Comparison of ENCODE assay signal across 20 cellular contexts in genomic region chr5:71960196-71960595, GRCh38.
"Had no signal": no experiment of that assay in that cellular context is flagged by ENCODE, and none has a peak within 500 bp of the region (broad histone marks: within the 10 kb centered on the region; RNA-seq: fewer than 3 reads in every experiment).

No MANE protein-coding gene starts in this region.

- H3K4me1 Mint-ChIP-seq: activated B cell treated with CpG ODN at 0.5 μM for 24 hours; activated naive CD8-positive, alpha-beta T cell treated with anti-CD3 and anti-CD28 coated beads, Interleukin-2, amount 10 ng/mL, durations not matched to agents 7 days and 5 days; central memory CD8-positive, alpha-beta T cell had no signal

- ATAC-seq: activated CD8-positive, alpha-beta T cell treated with anti-CD3 and anti-CD28 coated beads for 36 hours; activated T-cell treated with anti-CD3 and anti-CD28 coated beads, Interleukin-2, amount 50 U/mL, for 72 hours; body of pancreas had no signal

- DNase-seq: activated B cell treated with CpG ODN at 0.5 μM for 24 hours; activated CD4-positive, alpha-beta T cell treated with anti-CD3 and anti-CD28 coated beads, Interleukin-2, amount 50 U/mL, for 1 hour; activated CD8-positive, alpha-beta memory T cell treated with anti-CD3 and anti-CD28 coated beads, Interleukin-2, amount 50 U/mL, for 4 hours; activated CD8-positive, alpha-beta T cell treated with anti-CD3 and anti-CD28 coated beads for 36 hours; activated naive CD4-positive, alpha-beta T cell treated with anti-CD3 and anti-CD28 coated beads, Interleukin-2, amount 50 U/mL, for 16 hours; activated naive CD8-positive, alpha-beta T cell treated with anti-CD3 and anti-CD28 coated beads, Interleukin-2, amount 10 ng/mL, durations not matched to agents 7 days and 5 days; activated T-cell treated with anti-CD3 and anti-CD28 coated beads, Interleukin-2, amount 50 U/mL, for 72 hours; adrenal gland; body of pancreas; MM.1S; NCI-H1105 treated with DMSO at 0.1 percent for 48 hours; NCI-H1436 treated with DMSO at 0.1 percent for 48 hours; NCI-H187; NCI-H2081; NCI-H446; NCI-H524; SHP77 treated with DMSO at 0.1 percent for 48 hours had no signal

- H3K27ac Mint-ChIP-seq: activated B cell treated with CpG ODN at 0.5 μM for 24 hours; activated CD8-positive, alpha-beta T cell treated with anti-CD3 and anti-CD28 coated beads for 36 hours; activated naive CD8-positive, alpha-beta T cell treated with anti-CD3 and anti-CD28 coated beads, Interleukin-2, amount 10 ng/mL, durations not matched to agents 7 days and 5 days; activated T-cell treated with anti-CD3 and anti-CD28 coated beads, Interleukin-2, amount 50 U/mL, for 72 hours; T-helper 1 cell treated with Interleukin-12 subunit alpha and Interleukin-12 subunit beta and Interleukin-4 antibody, amounts not matched to agents 30 μg/mL and 1 μg/mL, for 36 hours had no signal

- H3K36me3 Mint-ChIP-seq: activated naive CD8-positive, alpha-beta T cell treated with anti-CD3 and anti-CD28 coated beads, Interleukin-2, amount 10 ng/mL, durations not matched to agents 7 days and 5 days had no signal

- H3K9me3 Mint-ChIP-seq: activated B cell treated with CpG ODN at 0.5 μM for 24 hours; activated CD8-positive, alpha-beta T cell treated with anti-CD3 and anti-CD28 coated beads for 36 hours; activated naive CD8-positive, alpha-beta T cell treated with anti-CD3 and anti-CD28 coated beads, Interleukin-2, amount 10 ng/mL, durations not matched to agents 7 days and 5 days; central memory CD8-positive, alpha-beta T cell; T-helper 1 cell treated with Interleukin-12 subunit alpha and Interleukin-12 subunit beta and Interleukin-4 antibody, amounts not matched to agents 30 μg/mL and 1 μg/mL, for 36 hours had no signal

- FAIRE-seq: RCC 7860 had no signal

- H3K4me3 Mint-ChIP-seq: activated B cell treated with CpG ODN at 0.5 μM for 24 hours; activated CD8-positive, alpha-beta T cell treated with anti-CD3 and anti-CD28 coated beads for 36 hours; activated naive CD8-positive, alpha-beta T cell treated with anti-CD3 and anti-CD28 coated beads, Interleukin-2, amount 10 ng/mL, durations not matched to agents 7 days and 5 days; activated T-cell treated with anti-CD3 and anti-CD28 coated beads, Interleukin-2, amount 50 U/mL, for 72 hours; central memory CD8-positive, alpha-beta T cell; T-helper 1 cell treated with Interleukin-12 subunit alpha and Interleukin-12 subunit beta and Interleukin-4 antibody, amounts not matched to agents 30 μg/mL and 1 μg/mL, for 36 hours had no signal

- H3K27me3 Mint-ChIP-seq: activated B cell treated with CpG ODN at 0.5 μM for 24 hours had no signal
